In the genomic region with DNA sequence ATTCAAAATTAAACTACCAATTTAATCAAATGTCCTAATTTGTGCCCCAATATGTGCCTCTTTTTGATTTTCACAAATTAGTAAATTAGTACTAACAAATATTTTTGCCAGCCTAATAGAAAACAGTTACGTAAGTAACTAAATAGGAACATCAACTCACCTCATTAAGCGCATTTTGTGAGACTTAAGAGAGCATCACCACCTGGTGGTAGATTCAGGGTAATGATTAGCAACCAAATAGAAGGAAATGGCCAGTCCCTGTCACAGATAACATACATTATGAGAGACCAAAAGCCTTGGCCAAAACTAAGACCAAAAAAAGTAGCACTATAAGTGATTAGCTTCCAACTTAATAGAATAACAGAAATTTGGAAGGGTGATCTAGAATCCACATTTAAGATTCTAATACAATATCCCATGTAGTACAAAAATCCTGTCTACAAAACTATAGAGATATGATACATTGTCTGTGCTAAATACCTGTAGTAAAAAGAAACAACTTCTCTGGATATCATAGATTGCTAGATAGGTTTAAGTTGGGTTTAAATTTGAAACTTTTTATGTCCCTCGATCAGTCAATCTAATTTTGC, we compare ENCODE assay signal across 8 cellular contexts. TPM values are rescaled to one million over a fixed set of nuclear protein-coding genes. Genes with fewer than 3 reads are reported as not detected.
DNase-seq lines count a peak whose midpoint lies in the region; ATAC-seq and TF ChIP-seq lines count a peak whose summit lies in the region.

No MANE protein-coding gene starts in this region.

- H3K27me3 Mint-ChIP-seq in natural killer cell (ENCODE audit: low read depth in 2 of 2) = peaks cover 5 to 13% of the 10 kb centered on the region in 2 donors
- H3K27me3 Mint-ChIP-seq in natural killer cell treated with Interleukin-12 subunit alpha and Interleukin-12 subunit beta and Interleukin-15 and Interleukin-18, amount 100 ng/mL, for 72 hours = peaks cover 12 to 31% of the 10 kb centered on the region in 2 donors
- peaks cover 7% of the 10 kb centered on the region; the same call in 1 of the 2 replicates for H3K27me3 Mint-ChIP-seq in HFFc6 (ENCODE audit: insufficient read depth)
- peaks cover 11% of the 10 kb centered on the region for H3K27me3 Mint-ChIP-seq in osteocyte (ENCODE audit: unreplicated experiment)

- ATAC-seq in natural killer cell = peak; percentile 36 to 59 (median 57)
- ATAC-seq in natural killer cell treated with Interleukin-12 subunit alpha and Interleukin-12 subunit beta and Interleukin-15 and Interleukin-18, amount 100 ng/mL, for 72 hours = no peak

- H3K4me1 Mint-ChIP-seq in natural killer cell = no peaks in the 10 kb centered on the region
- no peaks in the 10 kb centered on the region for H3K4me1 Mint-ChIP-seq in natural killer cell treated with Interleukin-12 subunit alpha and Interleukin-12 subunit beta and Interleukin-15 and Interleukin-18, amount 100 ng/mL, for 72 hours (ENCODE audit: low read depth in 2 of 2)
- no peaks in the 10 kb centered on the region; the same call in 1 of the 2 replicates for H3K4me1 Mint-ChIP-seq in HFFc6 (ENCODE audit: low read depth)
- H3K4me1 Mint-ChIP-seq in osteocyte (ENCODE audit: unreplicated experiment) = no peaks in the 10 kb centered on the region

- H3K27ac Mint-ChIP-seq in natural killer cell (no peak overlapping the region), HFFc6 (no peak overlapping the region), osteocyte (ENCODE audit: unreplicated experiment) (no peak overlapping the region)
- H3K27ac Mint-ChIP-seq in natural killer cell treated with Interleukin-12 subunit alpha and Interleukin-12 subunit beta and Interleukin-15 and Interleukin-18, amount 100 ng/mL, for 72 hours = no peak overlapping the region

- DNase-seq in natural killer cell = no peak
- DNase-seq in natural killer cell treated with Interleukin-12 subunit alpha and Interleukin-12 subunit beta and Interleukin-15 and Interleukin-18, amount 100 ng/mL, for 72 hours (ENCODE audit: low spot score) = no peak
- DNase-seq in HFFc6 = peak; percentile 54
- DNase-seq in M059J (ENCODE audit: low read depth) = peak; percentile 59
- peak; percentile 38 for DNase-seq in SK-N-DZ (ENCODE audit: low spot score)
- DNase-seq in fibroblast of peridontal ligament (ENCODE audit: extremely low read depth) = peak; percentile 85
- no peak for DNase-seq in osteocyte (ENCODE audit: extremely low spot score, unreplicated experiment)
- DNase-seq in posterior cingulate gyrus = no peak

- H3K4me3 Mint-ChIP-seq in natural killer cell (no peak overlapping the region), HFFc6 (no peak overlapping the region), osteocyte (ENCODE audit: unreplicated experiment) (no peak overlapping the region)
- no peak overlapping the region for H3K4me3 Mint-ChIP-seq in natural killer cell treated with Interleukin-12 subunit alpha and Interleukin-12 subunit beta and Interleukin-15 and Interleukin-18, amount 100 ng/mL, for 72 hours

- intact Hi-C loops in natural killer cell (cut with micrococcal nuclease) (loop anchor here (5.0 kb wide), 1 partner anchor 373 kb away; no protein-coding TSS in a partner anchor), posterior cingulate gyrus (cut with DNase I) (loop anchor here (5.0 kb wide), 3 partner anchors 373 to 633 kb away; no protein-coding TSS in a partner anchor)

- H3K9me3 Mint-ChIP-seq in natural killer cell = no peaks in the 10 kb centered on the region
- H3K9me3 Mint-ChIP-seq in natural killer cell treated with Interleukin-12 subunit alpha and Interleukin-12 subunit beta and Interleukin-15 and Interleukin-18, amount 100 ng/mL, for 72 hours = no peaks in the 10 kb centered on the region
- H3K9me3 Mint-ChIP-seq in HFFc6 = no peaks in the 10 kb centered on the region
- H3K9me3 Mint-ChIP-seq in osteocyte (ENCODE audit: unreplicated experiment) = no peaks in the 10 kb centered on the region

- no peaks in the 10 kb centered on the region for H3K36me3 Mint-ChIP-seq in natural killer cell
- no peaks in the 10 kb centered on the region for H3K36me3 Mint-ChIP-seq in natural killer cell treated with Interleukin-12 subunit alpha and Interleukin-12 subunit beta and Interleukin-15 and Interleukin-18, amount 100 ng/mL, for 72 hours
- H3K36me3 Mint-ChIP-seq in HFFc6 (ENCODE audit: low read depth) = no peaks in the 10 kb centered on the region
- no peaks in the 10 kb centered on the region for H3K36me3 Mint-ChIP-seq in osteocyte (ENCODE audit: unreplicated experiment)

- peak; percentile 55 for TF ChIP-seq CTCF in natural killer cell (IDR thresholded peaks at IDR 0.05)
- TF ChIP-seq CTCF in HFFc6 (IDR thresholded peaks at IDR 0.05) = peak; percentile 88
- peak; percentile 85 for TF ChIP-seq CTCF in osteocyte (IDR thresholded peaks at IDR 0.05)

RNA-seq across cellular contexts. Expression of gene C4orf46, which starts 46.7 kb away (rescaled TPM):
- 10 to 100 TPM in 2 of 3 donors, 1 to 10 TPM in 1; 9.7 to 15.3 (median 12.8) TPM for total RNA-seq in natural killer cell
- total RNA-seq in natural killer cell treated with Interleukin-12 subunit alpha and Interleukin-12 subunit beta and Interleukin-15 and Interleukin-18, amount 100 ng/mL, for 72 hours = 10 to 100 TPM; 12.8 to 14.5 TPM
- total RNA-seq in HFFc6 (2021; fragmentation: NEBNext Ultra II Directional; extraction: Animal tissue kit (Norgen Biotek cat#: 25700)) = 10 to 100 TPM in 5 of 6 experiments, 1 to 10 TPM in 1; 8.0 to 13.8 (median 11.8) TPM
- 20.9 and 34.6 TPM in 2 replicates for total RNA-seq in M059J (2014; rRNA removed; shearing (Covaris generic))
- polyA plus RNA-seq in SK-N-DZ (2014; cell fraction: cytosol; rRNA removed) = 70.5 and 74.1 TPM in 2 replicates
- polyA plus RNA-seq in SK-N-DZ (2014; cell fraction: nucleus; rRNA removed) = 30.1 and 31.3 TPM in 2 replicates
- 8.3 and 9.7 TPM in 2 replicates for total RNA-seq in osteocyte

RNA-seq across cellular contexts. Expression of gene ETFDH, which starts 47.1 kb away (rescaled TPM):
- 10 to 100 TPM; 20.3 to 36.7 (median 22.2) TPM for total RNA-seq in natural killer cell
- 10 to 100 TPM; 29.9 to 36.1 TPM for total RNA-seq in natural killer cell treated with Interleukin-12 subunit alpha and Interleukin-12 subunit beta and Interleukin-15 and Interleukin-18, amount 100 ng/mL, for 72 hours
- total RNA-seq in HFFc6 (2021; fragmentation: NEBNext Ultra II Directional; extraction: Animal tissue kit (Norgen Biotek cat#: 25700)) = 10 to 100 TPM; 18.3 to 23.3 (median 21.8) TPM
- 11.8 and 17.2 TPM in 2 replicates for total RNA-seq in M059J (2014; rRNA removed; shearing (Covaris generic))
- 18.6 and 21.3 TPM in 2 replicates for polyA plus RNA-seq in SK-N-DZ (2014; cell fraction: cytosol; rRNA removed)
- 18.4 and 35.6 TPM in 2 replicates for polyA plus RNA-seq in SK-N-DZ (2014; cell fraction: nucleus; rRNA removed)
- 22.7 and 25.9 TPM in 2 replicates for total RNA-seq in osteocyte

Comparison
In these comparisons a context has a peak if more than half of its experiments do, and no peak if none do; other contexts are left out.
1. ATAC-seq: peak in natural killer cell (3 of 3); none in natural killer cell treated with Interleukin-12 subunit alpha and Interleukin-12 subunit beta and Interleukin-15 and Interleukin-18, amount 100 ng/mL, for 72 hours (0 of 2).
2. DNase-seq: peak in HFFc6 (single experiment), M059J (single experiment), SK-N-DZ (single experiment) and fibroblast of peridontal ligament (single experiment); none in natural killer cell (single experiment), natural killer cell treated with Interleukin-12 subunit alpha and Interleukin-12 subunit beta and Interleukin-15 and Interleukin-18, amount 100 ng/mL, for 72 hours (single experiment), osteocyte (single experiment) and posterior cingulate gyrus (0 of 10).
3. Peak in every context shown above with its lines, with median percentiles within 50 percentile points of each other: CTCF ChIP-seq.